ENCODE assay signal across 8 cellular contexts in the genomic region with DNA sequence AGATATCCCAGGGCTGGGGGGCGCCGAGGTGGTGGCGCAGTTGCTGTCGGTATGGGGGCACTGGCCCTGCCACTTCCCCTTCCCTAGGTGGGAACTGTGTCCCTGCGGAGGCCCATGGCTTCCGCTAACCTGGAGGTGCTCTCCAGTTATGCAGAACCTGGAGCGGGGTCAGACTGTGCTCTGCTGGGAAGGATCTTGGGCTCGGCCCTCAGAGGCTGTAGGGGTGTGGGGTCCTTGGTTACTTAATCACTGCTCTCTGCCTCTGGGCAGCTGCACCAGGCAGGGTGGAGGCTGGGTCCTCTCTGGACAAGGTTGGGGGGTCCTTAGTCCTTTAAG. TPM values are rescaled to one million over a fixed set of nuclear protein-coding genes. Genes with fewer than 3 reads are reported as not detected.
DNase-seq lines count a peak whose midpoint lies in the region; ATAC-seq and TF ChIP-seq lines count a peak whose summit lies in the region.

No MANE protein-coding gene starts in this region.

- no peak overlapping the region for H3K27ac ChIP-seq in CD4-positive, alpha-beta memory T cell (ENCODE audit: low read depth, low read length)

- no peak for DNase-seq in CD4-positive, alpha-beta memory T cell
- DNase-seq in WTC11 (ENCODE audit: low spot score) (no peak), glutamatergic neuron (no peak), retinal pigment epithelial cell (ENCODE audit: low read depth) (no peak), retina (no peak), NCI-H748 treated with DMSO at 0.1 percent for 48 hours (lab: John Stamatoyannopoulos, UW) (no peak)

- CTCF ChIA-PET in CD4-positive, alpha-beta memory T cell (lab: Charles Lee; ENCODE audit: partially characterized antibody), result no interaction called here
- CTCF ChIA-PET in WTC11 (lab: Charles Lee), result no interaction called here

- no peaks in the 10 kb centered on the region for H3K27me3 Mint-ChIP-seq in CD4-positive, alpha-beta memory T cell
- H3K27me3 Mint-ChIP-seq in WTC11 (ENCODE audit: low read depth) (no peaks in the 10 kb centered on the region; the same call in 1 of the 2 replicates), glutamatergic neuron (ENCODE audit: unreplicated experiment) (peaks cover 21% of the 10 kb centered on the region)

- H3K36me3 Mint-ChIP-seq in CD4-positive, alpha-beta memory T cell, result peaks cover 0 to 8% of the 10 kb centered on the region in 2 donors
- H3K36me3 Mint-ChIP-seq in WTC11, result peaks cover 5% of the 10 kb centered on the region; the same call in 1 of the 2 replicates
- no peaks in the 10 kb centered on the region for H3K36me3 Mint-ChIP-seq in glutamatergic neuron (ENCODE audit: unreplicated experiment)

- peak overlapping the region in 5 of 8 donors; percentile 12 to 44 (median 20) for H3K4me3 Mint-ChIP-seq in CD4-positive, alpha-beta memory T cell
- H3K4me3 Mint-ChIP-seq in WTC11, result peak overlapping the region; percentile 10; the same call in 1 of the 2 replicates
- peak overlapping the region; percentile 96 for H3K4me3 Mint-ChIP-seq in glutamatergic neuron (ENCODE audit: unreplicated experiment)

- peaks cover 43% of the 10 kb centered on the region for H3K4me1 ChIP-seq in CD4-positive, alpha-beta memory T cell (ENCODE audit: insufficient read depth, low read length)

- POLR2A ChIA-PET in CD4-positive, alpha-beta memory T cell (lab: Charles Lee; ENCODE audit: partially characterized antibody), result interaction anchor here (4.5 kb wide), 1 partner anchor 32 kb away, joined by 71 read pairs; the partner anchor contains the start of gene TECPR1
- POLR2A ChIA-PET in WTC11 (lab: Charles Lee), result no interaction called here

- intact Hi-C loops in CD4-positive, alpha-beta memory T cell (cut with micrococcal nuclease), result loop anchor here (5.0 to 10.0 kb wide), 2 partner anchors 409 to 1167 kb away; partner anchors contain the start of genes ASNS and SDHAF3

- TF ChIP-seq CTCF in WTC11 (IDR thresholded peaks at IDR 0.05) (no peak), glutamatergic neuron (IDR thresholded peaks at IDR 0.05; ENCODE audit: partially characterized antibody, unreplicated experiment) (no peak), retinal pigment epithelial cell (conservative IDR thresholded peaks at IDR 0.05; ENCODE audit: low read depth, low read length) (no peak)

- H3K27ac Mint-ChIP-seq in CD4-positive, alpha-beta memory T cell, result peak overlapping the region in 3 of 7 donors; percentile 6 to 36 (median 6)
- no peak overlapping the region for H3K27ac Mint-ChIP-seq in WTC11
- no peak overlapping the region for H3K27ac Mint-ChIP-seq in glutamatergic neuron (ENCODE audit: unreplicated experiment)

- ATAC-seq in WTC11 (no peak), GM21619 (IDR thresholded peaks at IDR 0.05; ENCODE audit: unreplicated experiment) (no peak), HG02642 (IDR thresholded peaks at IDR 0.05; ENCODE audit: poor library complexity, unreplicated experiment) (no peak)

- no peaks in the 10 kb centered on the region for H3K9me3 Mint-ChIP-seq in CD4-positive, alpha-beta memory T cell
- H3K9me3 Mint-ChIP-seq in WTC11 (no peaks in the 10 kb centered on the region), glutamatergic neuron (ENCODE audit: unreplicated experiment) (peaks cover 9% of the 10 kb centered on the region)

- no peak overlapping the region for H3K4me3 ChIP-seq in CD4-positive, alpha-beta memory T cell (ENCODE audit: low read length in 2 of 2)
- H3K4me3 ChIP-seq in retinal pigment epithelial cell (ENCODE audit: low read length), result peak overlapping the region; percentile 91

- H3K9me3 ChIP-seq in CD4-positive, alpha-beta memory T cell (ENCODE audit: control insufficient read depth in 1 of 2, low read length in 2 of 2), result no peaks in the 10 kb centered on the region

- H3K27me3 ChIP-seq in CD4-positive, alpha-beta memory T cell (ENCODE audit: insufficient read depth, low read length), result no peaks in the 10 kb centered on the region

- no peaks in the 10 kb centered on the region for H3K36me3 ChIP-seq in CD4-positive, alpha-beta memory T cell (ENCODE audit: insufficient read depth, low read length)

- H3K4me1 Mint-ChIP-seq in CD4-positive, alpha-beta memory T cell, result peaks cover 12 to 44% (median 31%) of the 10 kb centered on the region in 4 donors
- H3K4me1 Mint-ChIP-seq in WTC11, result peaks cover 38% of the 10 kb centered on the region
- H3K4me1 Mint-ChIP-seq in glutamatergic neuron (ENCODE audit: low read depth, unreplicated experiment), result peaks cover 27% of the 10 kb centered on the region

TF ChIP-seq in WTC11, 78 proteins besides CTCF, POLR2A, EP300 and RAD21 (continues in another document):
- TF ChIP-seq STAT6 (CRISPR knock-in tag; conservative IDR thresholded peaks at IDR 0.05; ENCODE audit: low read depth) (no peak), CREM (CRISPR knock-in tag; IDR thresholded peaks at IDR 0.05) (no peak), CBFB (CRISPR knock-in tag; IDR thresholded peaks at IDR 0.05; ENCODE audit: low read depth) (no peak), SOX15 (CRISPR knock-in tag; IDR thresholded peaks at IDR 0.05) (no peak), NFE2L1 (CRISPR knock-in tag; IDR thresholded peaks at IDR 0.05) (no peak), ATF2 (CRISPR knock-in tag; IDR thresholded peaks at IDR 0.05; ENCODE audit: borderline replicate concordance, low read depth) (no peak), SP1 (CRISPR knock-in tag; conservative IDR thresholded peaks at IDR 0.05) (no peak), ZSCAN18 (CRISPR knock-in tag; IDR thresholded peaks at IDR 0.05) (no peak), NR3C1 (CRISPR knock-in tag; conservative IDR thresholded peaks at IDR 0.05; ENCODE audit: low read depth) (no peak), SMAD4 (CRISPR knock-in tag; IDR thresholded peaks at IDR 0.05) (no peak)
- TF ChIP-seq, protein P1, sequence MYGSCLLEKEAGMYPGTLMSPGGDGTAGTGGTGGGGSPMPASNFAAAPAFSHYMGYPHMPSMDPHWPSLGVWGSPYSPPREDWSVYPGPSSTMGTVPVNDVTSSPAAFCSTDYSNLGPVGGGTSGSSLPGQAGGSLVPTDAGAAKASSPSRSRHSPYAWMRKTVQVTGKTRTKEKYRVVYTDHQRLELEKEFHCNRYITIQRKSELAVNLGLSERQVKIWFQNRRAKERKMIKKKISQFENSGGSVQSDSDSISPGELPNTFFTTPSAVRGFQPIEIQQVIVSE (CRISPR knock-in tag; IDR thresholded peaks at IDR 0.05; ENCODE audit: borderline replicate concordance), result no peak
- TF ChIP-seq, protein P2, sequence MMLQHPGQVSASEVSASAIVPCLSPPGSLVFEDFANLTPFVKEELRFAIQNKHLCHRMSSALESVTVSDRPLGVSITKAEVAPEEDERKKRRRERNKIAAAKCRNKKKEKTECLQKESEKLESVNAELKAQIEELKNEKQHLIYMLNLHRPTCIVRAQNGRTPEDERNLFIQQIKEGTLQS (CRISPR knock-in tag; conservative IDR thresholded peaks at IDR 0.05), result no peak

RNA-seq across cellular contexts. Expression of gene BRI3, which starts 2.4 kb away (rescaled TPM):
- 10 to 100 TPM; 73.8 to 80.4 TPM for total RNA-seq in CD4-positive, alpha-beta memory T cell
- polyA plus RNA-seq in CD4-positive, alpha-beta memory T cell, result 10 to 100 TPM; 14.6 to 19.0 TPM
- total RNA-seq in WTC11 (2021) (108 to 112 TPM (median 110 TPM) in 3 replicates), glutamatergic neuron (ENCODE audit: unreplicated experiment) (176 TPM)

RNA-seq across cellular contexts. Expression of gene TECPR1, which starts 31.8 kb away (rescaled TPM):
- total RNA-seq in CD4-positive, alpha-beta memory T cell, result 100 to 1,000 TPM; 140 to 147 TPM
- polyA plus RNA-seq in CD4-positive, alpha-beta memory T cell, result 10 to 100 TPM; 17.3 to 31.7 TPM
- total RNA-seq in WTC11 (2021) (17.6 to 21.5 TPM (median 18.4 TPM) in 3 replicates), glutamatergic neuron (ENCODE audit: unreplicated experiment) (174 TPM)

Comparison
In these comparisons a context has a peak if more than half of its experiments do, and no peak if none do; other contexts are left out.
1. H3K4me3 Mint-ChIP-seq: peak in every context shown above with its lines; median percentile 96 in glutamatergic neuron; 20 in CD4-positive, alpha-beta memory T cell; 10 in WTC11.